In the genomic region with DNA sequence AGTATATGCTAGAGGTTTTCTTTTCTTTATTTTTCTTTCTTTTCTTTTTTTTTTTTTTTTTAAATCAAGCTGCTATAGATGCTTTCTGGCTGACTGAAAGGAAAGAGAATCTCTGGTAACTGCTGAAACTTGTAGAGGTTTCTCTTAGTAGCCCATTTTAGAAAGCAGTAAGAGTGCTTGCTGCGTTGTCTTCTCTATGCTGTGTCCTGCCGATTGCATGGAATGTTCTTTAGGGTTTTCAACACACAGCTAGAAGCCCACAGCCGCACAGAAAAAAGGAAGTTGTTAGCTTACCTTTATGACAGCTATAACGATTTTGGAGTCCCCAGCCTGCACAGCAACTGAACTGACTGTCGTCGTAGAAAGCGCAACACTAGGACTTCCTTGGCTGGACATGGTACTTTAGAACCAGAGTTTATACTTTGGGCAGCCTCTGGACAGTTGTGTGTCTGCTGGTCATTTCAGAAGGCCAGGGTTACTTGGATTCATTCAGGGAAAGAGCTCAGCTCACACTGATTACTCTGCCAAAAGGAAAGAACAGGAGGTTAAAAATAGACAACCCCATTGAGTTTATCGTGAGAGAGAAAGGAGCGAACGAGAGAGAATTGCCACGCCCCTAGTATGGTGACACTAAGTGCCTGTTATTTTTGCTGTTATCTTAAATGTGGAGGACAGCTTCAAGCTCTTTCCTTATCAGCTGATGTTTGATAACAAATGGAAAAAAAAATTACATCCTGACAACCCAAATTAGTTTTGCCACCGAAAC, we compare ENCODE assay signal across 8 cellular contexts. TPM values are rescaled to one million over a fixed set of nuclear protein-coding genes. Genes with fewer than 3 reads are reported as not detected.
DNase-seq lines count a peak whose midpoint lies in the region; ATAC-seq, FAIRE-seq and TF ChIP-seq lines count a peak whose summit lies in the region.

A gene with protein sequence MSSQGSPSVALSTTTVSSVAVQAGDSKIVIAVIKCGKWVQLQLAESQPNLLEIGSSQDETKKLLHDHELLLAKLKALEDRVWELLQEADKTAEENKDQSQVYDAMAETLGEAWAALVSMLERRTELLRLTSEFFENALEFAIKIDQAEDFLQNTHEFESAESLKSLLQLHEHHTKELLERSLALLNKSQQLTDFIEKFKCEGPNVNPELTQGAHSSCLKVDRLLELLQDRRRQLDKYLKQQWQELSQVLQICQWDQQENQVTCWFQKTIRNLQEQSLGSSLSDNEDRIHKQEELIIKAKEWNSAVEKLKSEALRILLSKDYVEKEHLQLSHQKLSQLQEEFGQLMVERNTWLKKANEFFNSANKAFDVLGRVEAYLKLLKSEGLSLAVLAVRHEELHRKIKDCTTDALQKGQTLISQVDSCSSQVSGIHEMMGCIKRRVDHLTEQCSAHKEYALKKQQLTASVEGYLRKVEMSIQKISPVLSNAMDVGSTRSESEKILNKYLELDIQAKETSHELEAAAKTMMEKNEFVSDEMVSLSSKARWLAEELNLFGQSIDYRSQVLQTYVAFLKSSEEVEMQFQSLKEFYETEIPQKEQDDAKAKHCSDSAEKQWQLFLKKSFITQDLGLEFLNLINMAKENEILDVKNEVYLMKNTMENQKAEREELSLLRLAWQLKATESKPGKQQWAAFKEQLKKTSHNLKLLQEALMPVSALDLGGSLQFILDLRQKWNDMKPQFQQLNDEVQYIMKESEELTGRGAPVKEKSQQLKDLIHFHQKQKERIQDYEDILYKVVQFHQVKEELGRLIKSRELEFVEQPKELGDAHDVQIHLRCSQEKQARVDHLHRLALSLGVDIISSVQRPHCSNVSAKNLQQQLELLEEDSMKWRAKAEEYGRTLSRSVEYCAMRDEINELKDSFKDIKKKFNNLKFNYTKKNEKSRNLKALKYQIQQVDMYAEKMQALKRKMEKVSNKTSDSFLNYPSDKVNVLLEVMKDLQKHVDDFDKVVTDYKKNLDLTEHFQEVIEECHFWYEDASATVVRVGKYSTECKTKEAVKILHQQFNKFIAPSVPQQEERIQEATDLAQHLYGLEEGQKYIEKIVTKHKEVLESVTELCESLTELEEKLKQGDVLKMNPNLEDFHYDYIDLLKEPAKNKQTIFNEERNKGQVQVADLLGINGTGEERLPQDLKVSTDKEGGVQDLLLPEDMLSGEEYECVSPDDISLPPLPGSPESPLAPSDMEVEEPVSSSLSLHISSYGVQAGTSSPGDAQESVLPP (N-terminal part only) (minus strand): TSS at position 592 of the 766 bp plus-strand sequence. CDS start 196 bp downstream, at position 396.

- H3K4me3 Mint-ChIP-seq in brain: peak within 1 kb of the TSS in 3 of 5 experiments; percentile 14 to 84 (median 67)
- H3K4me3 Mint-ChIP-seq in naive thymus-derived CD8-positive, alpha-beta T cell: peak within 1 kb of the TSS; percentile 89 to 97 (median 96)

- peaks cover 0 to 3% (median 0%) of the 10 kb centered on the region in 5 experiments for H3K9me3 Mint-ChIP-seq in brain
- peaks cover 0 to 4% (median 0%) of the 10 kb centered on the region in 9 donors for H3K9me3 Mint-ChIP-seq in naive thymus-derived CD8-positive, alpha-beta T cell

- TF ChIP-seq POLR2A in GM18505 (IDR thresholded peaks at IDR 0.05; ENCODE audit: borderline replicate concordance, extremely low read depth, insufficient read depth, insufficient read length): no peak

- no peaks in the 10 kb centered on the region for H3K36me3 Mint-ChIP-seq in brain
- peaks cover 13 to 20% (median 13%) of the 10 kb centered on the region in 3 donors for H3K36me3 Mint-ChIP-seq in naive thymus-derived CD8-positive, alpha-beta T cell

- no peaks in the 10 kb centered on the region for H3K36me3 ChIP-seq in KMS-11 (ENCODE audit: insufficient read depth)

- POLR2A ChIA-PET in naive thymus-derived CD8-positive, alpha-beta T cell (lab: Charles Lee): interaction anchor here (0.5 to 1.8 kb wide), 8 partner anchors 8 to 604 kb away, joined by 3 to 29 read pairs (median 4); no protein-coding TSS in a partner anchor

- FAIRE-seq in frontal cortex (lab: Jason Lieb, UNC): no peak

- peaks cover 10% of the 10 kb centered on the region for H3K4me1 Mint-ChIP-seq in brain
- peaks cover 3 to 60% (median 46%) of the 10 kb centered on the region in 4 donors for H3K4me1 Mint-ChIP-seq in naive thymus-derived CD8-positive, alpha-beta T cell

- TF ChIP-seq CTCF in KMS-11 (conservative IDR thresholded peaks at IDR 0.05; ENCODE audit: low read depth, low read length): no peak
- TF ChIP-seq CTCF in brain (conservative IDR thresholded peaks at IDR 0.05): no peak

- no peaks in the 10 kb centered on the region for H4K20me1 ChIP-seq in KMS-11 (ENCODE audit: insufficient read depth)

- ATAC-seq in GM18505 (IDR thresholded peaks at IDR 0.05; ENCODE audit: unreplicated experiment) (peak; percentile 74), GM21737 (IDR thresholded peaks at IDR 0.05; ENCODE audit: unreplicated experiment) (peak; percentile 76)
- peak; percentile 81 to 85 for ATAC-seq in naive thymus-derived CD8-positive, alpha-beta T cell

- peak within 1 kb of the TSS in 3 of 5 experiments; percentile 70 to 74 (median 72) for H3K27ac Mint-ChIP-seq in brain
- H3K27ac Mint-ChIP-seq in naive thymus-derived CD8-positive, alpha-beta T cell: peak within 1 kb of the TSS; percentile 90 to 99 (median 97)

- no peaks in the 10 kb centered on the region for H3K27me3 Mint-ChIP-seq in brain
- no peaks in the 10 kb centered on the region for H3K27me3 Mint-ChIP-seq in naive thymus-derived CD8-positive, alpha-beta T cell

- peak within 1 kb of the TSS; percentile 85 for H3K4me3 ChIP-seq in KMS-11 (IDR thresholded peaks at IDR 0.05; ENCODE audit: insufficient read depth, low read depth, low read length)

- no peaks in the 10 kb centered on the region for H3K27me3 ChIP-seq in KMS-11 (ENCODE audit: insufficient read depth, low read depth)

- H3K4me2 ChIP-seq in KMS-11: peak within 1 kb of the TSS; percentile 42

- H3K27ac ChIP-seq in KMS-11: peak within 1 kb of the TSS; percentile 34

- peak in 7 of 10 donors; percentile 9 to 54 (median 31) for DNase-seq in naive thymus-derived CD8-positive, alpha-beta T cell
- DNase-seq in iPS-NIHi7 (ENCODE audit: extremely low spot score) (no peak), NCI-H128 (lab: John Stamatoyannopoulos, UW; ENCODE audit: unreplicated experiment) (no peak), frontal cortex (ENCODE audit: low spot score in 2 of 2) (no peak)

- peaks cover 36% of the 10 kb centered on the region for H3K4me1 ChIP-seq in KMS-11 (ENCODE audit: low read depth, poor library complexity, severe bottlenecking)

- peak within 1 kb of the TSS; percentile 59 for H2AFZ ChIP-seq in KMS-11 (ENCODE audit: low read depth)

- no peaks in the 10 kb centered on the region for H3K79me2 ChIP-seq in KMS-11 (ENCODE audit: insufficient read depth, low read depth)

- H3K9ac ChIP-seq in KMS-11: peak within 1 kb of the TSS; percentile 39; the same call in 1 of the 2 replicates

RNA-seq across cellular contexts. Expression of the gene that starts here (rescaled TPM):
- not detected for polyA plus RNA-seq in brain (ENCODE audit: insufficient read depth, low read depth, low replicate concordance)
- 10 to 100 TPM; 26.8 to 27.0 TPM for total RNA-seq in naive thymus-derived CD8-positive, alpha-beta T cell
- 10 to 100 TPM in 1 of 3 donors, 1 to 10 TPM in 2; 4.2 to 12.0 (median 9.8) TPM for polyA plus RNA-seq in naive thymus-derived CD8-positive, alpha-beta T cell
- 1.2 TPM for total RNA-seq in frontal cortex

Comparison
In these comparisons a context has a peak if more than half of its experiments do, and no peak if none do; other contexts are left out.
1. RNA of the gene that starts here (total RNA-seq): 26.8 to 27.0 TPM in naive thymus-derived CD8-positive, alpha-beta T cell; 1.2 TPM in frontal cortex (single experiment); every median in the first group is over 10 times any median in the second.
2. DNase-seq: peak in naive thymus-derived CD8-positive, alpha-beta T cell (7 of 10); none in iPS-NIHi7 (single experiment), NCI-H128 (single experiment) and frontal cortex (0 of 2).
3. Peak in every context shown above with its lines, with median percentiles within 50 percentile points of each other: ATAC-seq.